In the genomic region with DNA sequence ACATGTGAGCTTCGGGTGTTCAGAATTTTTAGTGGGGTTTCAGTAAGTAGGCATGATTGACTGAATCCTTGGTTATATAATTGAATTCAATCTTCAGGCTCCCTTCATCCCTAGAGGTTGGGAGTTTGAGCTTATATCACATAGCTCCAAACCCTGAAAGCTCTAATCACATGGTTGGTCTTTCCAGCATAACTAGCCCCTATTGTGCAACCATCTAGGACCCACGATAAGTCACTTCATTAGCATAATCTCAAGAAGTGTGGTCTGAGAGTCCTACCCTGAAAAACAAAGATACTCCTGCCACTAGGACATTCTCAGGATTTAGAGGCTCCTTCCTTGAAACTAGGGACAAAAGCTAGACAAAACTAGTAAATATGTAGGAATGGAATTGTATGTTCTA, we compare ENCODE assay signal across 23 cellular contexts.
"Had no signal": no experiment of that assay in that cellular context is flagged by ENCODE, and none has a peak within 500 bp of the region (broad histone marks: within the 10 kb centered on the region; RNA-seq: fewer than 3 reads in every experiment).

No MANE protein-coding gene starts in this region.

- FAIRE-seq: keratinocyte, pancreas, urothelium cell line had no signal

- DNase-seq: colonic mucosa; effector CD8-positive, alpha-beta T cell; endodermal cell; foreskin fibroblast; gastrocnemius medialis; head of caudate nucleus; natural killer cell; occipital lobe; pancreas; sigmoid colon; stimulated activated CD4-positive, alpha-beta T cell treated with anti-CD3 and anti-CD28 coated beads, Interleukin-2, amount 100 ng/mL, for 24 hours; stimulated activated CD4-positive, alpha-beta T cell treated with anti-CD3 and anti-CD28 coated beads, Interleukin-4, amount 100 ng/mL, for 24 hours; stimulated activated naive CD4-positive, alpha-beta T cell treated with Interleukin-2 at 50 U/mL for 16 hours; upper lobe of left lung had no signal

- H3K4me1 ChIP-seq: colonic mucosa, gastrocnemius medialis, pancreas, right atrium auricular region, sigmoid colon, tibial nerve, upper lobe of left lung had no signal

- H3K27ac ChIP-seq: colonic mucosa, epithelial cell of prostate, gastrocnemius medialis, pancreas, right atrium auricular region, sigmoid colon, thoracic aorta, tibial nerve, upper lobe of left lung had no signal

- H3K4me3 ChIP-seq: colonic mucosa, gastrocnemius medialis, lung, pancreas, right atrium auricular region, sigmoid colon, thoracic aorta, tibial nerve, upper lobe of left lung had no signal

- H3K36me3 ChIP-seq: colonic mucosa, gastrocnemius medialis, pancreas, right atrium auricular region, sigmoid colon, thoracic aorta, tibial nerve, upper lobe of left lung had no signal

- ATAC-seq: esophagus mucosa; gastrocnemius medialis; natural killer cell; pancreas; stimulated activated effector memory CD8-positive, alpha-beta T cell treated with anti-CD3 and anti-CD28 coated beads, Interleukin-12 subunit alpha, Interleukin-12 subunit beta, amount 100 ng/mL, for 72 hours had no signal

- H3K9me3 ChIP-seq: colonic mucosa, gastrocnemius medialis, pancreas, upper lobe of left lung had no signal

- H3K27me3 ChIP-seq: colonic mucosa, gastrocnemius medialis, pancreas, right atrium auricular region, sigmoid colon, tibial nerve, upper lobe of left lung had no signal
